13 cellular contexts compared by ENCODE assay signal in genomic region chr13:36131931-36132297, GRCh38. TPM values are rescaled to one million over a fixed set of nuclear protein-coding genes. Genes with fewer than 3 reads are reported as not detected.
A peak's percentile ranks its signal among the peaks of the same experiment; 100 is the strongest.
DNase-seq lines count a peak whose midpoint lies in the region; ATAC-seq and TF ChIP-seq lines count a peak whose summit lies in the region.
"Had no signal": no experiment of that assay in that cellular context is flagged by ENCODE, and none has a peak within 500 bp of the region (broad histone marks: within the 10 kb centered on the region; RNA-seq: fewer than 3 reads in every experiment).

No MANE protein-coding gene starts in this region.

- intact Hi-C loops in right cardiac atrium (cut with DNase I) = no loop called here
- intact Hi-C loops in psoas muscle (cut with DNase I) = loop anchor here in 1 of 2 donors (5.0 kb wide), 1 partner anchor 155 kb away; no protein-coding TSS in a partner anchor

- H3K27ac ChIP-seq in right cardiac atrium (ENCODE audit: low read length) = no peak overlapping the region
- H3K27ac ChIP-seq in psoas muscle = no peak overlapping the region
- H3K27ac ChIP-seq: BLaER1 treated with 17β-estradiol and CSF1 and Interleukin-3, amounts not matched to agents 10 nM and 100 nM had no signal

- TF ChIP-seq CTCF in psoas muscle (IDR thresholded peaks at IDR 0.05) = no peak

- peaks cover 1% of the 10 kb centered on the region for H3K4me1 ChIP-seq in right cardiac atrium (ENCODE audit: control insufficient read depth, insufficient read depth, low read length)
- H3K4me1 ChIP-seq in psoas muscle = no peaks in the 10 kb centered on the region

- no peaks in the 10 kb centered on the region for H3K27me3 ChIP-seq in right cardiac atrium (ENCODE audit: control insufficient read depth, insufficient read depth)
- H3K27me3 ChIP-seq in psoas muscle (ENCODE audit: insufficient read depth in 3 of 3, low read length in 2 of 3) = peaks cover 0 to 38% (median 5%) of the 10 kb centered on the region in 3 donors
- H3K27me3 ChIP-seq: BLaER1 treated with 17β-estradiol and CSF1 and Interleukin-3, amounts not matched to agents 10 nM and 100 nM had no signal

- ATAC-seq in right cardiac atrium (peak; percentile 92 to 95), psoas muscle (peak; percentile 68 to 82 (median 78)), GM19397 (IDR thresholded peaks at IDR 0.05; ENCODE audit: unreplicated experiment) (no peak)
- ATAC-seq: GM12878 had no signal

- no peaks in the 10 kb centered on the region for H3K36me3 ChIP-seq in psoas muscle (ENCODE audit: insufficient read depth in 1 of 2, low read depth in 1 of 2)
- H3K36me3 ChIP-seq: BLaER1 treated with 17β-estradiol and CSF1 and Interleukin-3, amounts not matched to agents 10 nM and 100 nM had no signal

- no peaks in the 10 kb centered on the region for H3K9me3 ChIP-seq in right cardiac atrium (ENCODE audit: control insufficient read depth, low read length)
- no peaks in the 10 kb centered on the region for H3K9me3 ChIP-seq in psoas muscle

- peak; percentile 50 for DNase-seq in COLO668 (lab: John Stamatoyannopoulos, UW; ENCODE audit: unreplicated experiment)
- DNase-seq in astrocyte of the hippocampus (ENCODE audit: low read depth, low spot score) = peak; percentile 75
- DNase-seq in right cardiac atrium = peak; percentile 86 to 92 (median 87)
- DNase-seq in psoas muscle = peak; percentile 74 to 87
- no peak for DNase-seq in midbrain (lab: John Stamatoyannopoulos, UW)
- no peak for DNase-seq in DMS114 treated with DMSO at 0.1 percent for 48 hours (lab: John Stamatoyannopoulos, UW; ENCODE audit: unreplicated experiment)
- DNase-seq in T1000 (lab: John Stamatoyannopoulos, UW) = no peak
- DNase-seq: central memory CD4-positive, alpha-beta T cell; NCI-H2029; stimulated activated CD4-positive, alpha-beta T cell treated with anti-CD3 and anti-CD28 coated beads, Interleukin-4, amount 100 ng/mL, for 4 hours had no signal

- H3K4me3 ChIP-seq in right cardiac atrium (ENCODE audit: low read length) (no peak overlapping the region), psoas muscle (peak overlapping the region; percentile 60)
- H3K4me3 ChIP-seq: BLaER1 treated with 17β-estradiol and CSF1 and Interleukin-3, amounts not matched to agents 10 nM and 100 nM; GM12878 had no signal

- 49% methylated on average over 5 of the region's 5 CpGs for WGBS in right cardiac atrium
- 37 to 54% (median 40%) methylated on average over 5 of the region's 5 CpGs for WGBS in psoas muscle, 3 donors

RNA-seq across cellular contexts. Expression of gene DCLK1, which starts 0.7 kb away (rescaled TPM):
- total RNA-seq in right cardiac atrium = 10 to 100 TPM in 3 of 4 donors, 1 to 10 TPM in 1; 9.2 to 19.8 (median 17.1) TPM
- 5.1 TPM for polyA plus RNA-seq in right cardiac atrium
- total RNA-seq in psoas muscle = 10 to 100 TPM in 1 of 4 donors, 1 to 10 TPM in 3; 2.3 to 15.1 (median 6.4) TPM
- 1 to 10 TPM in 2 of 3 donors, under 1 TPM in 1; 0.98 to 3.9 (median 2.3) TPM for polyA plus RNA-seq in psoas muscle
- total RNA-seq: GM12878 had no signal
- polyA plus RNA-seq: GM12878 had no signal

Comparison
In these comparisons a context has a peak if more than half of its experiments do, and no peak if none do; other contexts are left out.
1. DNase-seq: peak in COLO668 (single experiment), astrocyte of the hippocampus (single experiment), right cardiac atrium (3 of 3) and psoas muscle (2 of 2); none in midbrain (single experiment), DMS114 treated with DMSO at 0.1 percent for 48 hours (single experiment) and T1000 (single experiment).